9 cellular contexts compared by ENCODE assay signal in genomic region chr6:50791900-50792508, GRCh38. TPM values are rescaled to one million over a fixed set of nuclear protein-coding genes. Genes with fewer than 3 reads are reported as not detected.
A peak's percentile ranks its signal among the peaks of the same experiment; 100 is the strongest.
DNase-seq lines count a peak whose midpoint lies in the region; ATAC-seq and TF ChIP-seq lines count a peak whose summit lies in the region.
"Had no signal": no experiment of that assay in that cellular context is flagged by ENCODE, and none has a peak within 500 bp of the region (broad histone marks: within the 10 kb centered on the region; RNA-seq: fewer than 3 reads in every experiment).

No MANE protein-coding gene starts in this region.

- no peak overlapping the region for H3K27ac ChIP-seq in vagina

- no peak for ATAC-seq in HG03457 (IDR thresholded peaks at IDR 0.05; ENCODE audit: unreplicated experiment)

- intact Hi-C loops in vagina (cut with DNase I), result no loop called here

- H3K4me3 ChIP-seq in HAP-1, result no peak overlapping the region
- H3K4me3 ChIP-seq in WI38 (ENCODE audit: low read depth, low read length), result no peak overlapping the region
- H3K4me3 ChIP-seq in vagina, result no peak overlapping the region

- H3K27me3 ChIP-seq in HAP-1 (ENCODE audit: low read depth) (no peaks in the 10 kb centered on the region), vagina (no peaks in the 10 kb centered on the region)

- H3K9me3 ChIP-seq in HAP-1, result no peaks in the 10 kb centered on the region
- H3K9me3 ChIP-seq in vagina, result no peaks in the 10 kb centered on the region

- peak; percentile 22; the same call in 1 of the 2 replicates for TF ChIP-seq CTCF in WI38 (IDR thresholded peaks at IDR 0.05; ENCODE audit: low read depth, low read length)
- TF ChIP-seq CTCF in vagina (IDR thresholded peaks at IDR 0.05), result peak in 2 of 3 experiments; percentile 18 to 33

- DNase-seq in NCI-H446 (lab: John Stamatoyannopoulos, UW), result peak; percentile 19 to 73
- no peak for DNase-seq in NCI-H446 treated with DMSO at 0.1 percent for 48 hours (lab: John Stamatoyannopoulos, UW)
- DNase-seq in HAP-1 (ENCODE audit: low spot score in 2 of 2), result peak; percentile 28 to 34
- peak; percentile 73 for DNase-seq in NCI-H1105 treated with DMSO at 0.1 percent for 48 hours (lab: John Stamatoyannopoulos, UW)
- DNase-seq in inferior parietal cortex (ENCODE audit: extremely low spot score), result peak; percentile 80
- DNase-seq in vagina (ENCODE audit: extremely low spot score in 2 of 2), result no peak

- in situ Hi-C loops in HAP-1 (cut with MboI; ENCODE audit: low sequenced_read_pairs), result loop anchor here (25.0 kb wide), 1 partner anchor 655 kb away; no protein-coding TSS in a partner anchor

- TF ChIP-seq POLR2A in vagina (IDR thresholded peaks at IDR 0.05), result no peak

- H3K4me1 ChIP-seq in HAP-1 (no peaks in the 10 kb centered on the region), vagina (no peaks in the 10 kb centered on the region)

- H3K36me3 ChIP-seq in HAP-1 (replicated peaks) (no peaks in the 10 kb centered on the region), vagina (no peaks in the 10 kb centered on the region)

RNA-seq across cellular contexts. Expression of gene TFAP2B, which starts 26.7 kb away (rescaled TPM):
- total RNA-seq in vagina, result 0.25 TPM
- total RNA-seq: subcutaneous adipose tissue had no signal

Comparison
In these comparisons a context has a peak if more than half of its experiments do, and no peak if none do; other contexts are left out.
1. DNase-seq: peak in NCI-H446 (2 of 2), HAP-1 (2 of 2), NCI-H1105 treated with DMSO at 0.1 percent for 48 hours (single experiment) and inferior parietal cortex (single experiment); none in NCI-H446 treated with DMSO at 0.1 percent for 48 hours (single experiment) and vagina (0 of 2).